25 cellular contexts compared by ENCODE assay signal in genomic region chr12:8819676-8819980, GRCh38. TPM values are rescaled to one million over a fixed set of nuclear protein-coding genes. Genes with fewer than 3 reads are reported as not detected.
DNase-seq lines count a peak whose midpoint lies in the region; ATAC-seq, FAIRE-seq and TF ChIP-seq lines count a peak whose summit lies in the region.
"Had no signal": no experiment of that assay in that cellular context is flagged by ENCODE, and none has a peak within 500 bp of the region (broad histone marks: within the 10 kb centered on the region; RNA-seq: fewer than 3 reads in every experiment).

No MANE protein-coding gene starts in this region.

- no peak for FAIRE-seq in H54 (lab: Jason Lieb, UNC)
- FAIRE-seq: small intestine had no signal

- no peak overlapping the region for H3K27ac Mint-ChIP-seq in T-helper 17 cell
- H3K27ac Mint-ChIP-seq in activated T-cell treated with anti-CD3 and anti-CD28 coated beads, Interleukin-2, amount 50 U/mL, for 24 hours: no peak overlapping the region
- H3K27ac Mint-ChIP-seq: activated naive CD8-positive, alpha-beta T cell treated with anti-CD3 and anti-CD28 coated beads, Interleukin-2, amount 10 ng/mL, durations not matched to agents 7 days and 5 days; CD4-positive, alpha-beta memory T cell; T-helper 2 cell treated with Interferon-gamma antibody and Interleukin-4, amounts not matched to agents 5 μg/mL and 100 μg/mL, for 36 hours had no signal

- no peak overlapping the region for H3K4me2 ChIP-seq in PC-9

- peaks cover 2% of the 10 kb centered on the region for H3K36me3 Mint-ChIP-seq in T-helper 17 cell (ENCODE audit: low read depth)
- no peaks in the 10 kb centered on the region for H3K36me3 Mint-ChIP-seq in activated T-cell treated with anti-CD3 and anti-CD28 coated beads, Interleukin-2, amount 50 U/mL, for 24 hours (ENCODE audit: low read depth)
- H3K36me3 Mint-ChIP-seq: activated naive CD8-positive, alpha-beta T cell treated with anti-CD3 and anti-CD28 coated beads, Interleukin-2, amount 10 ng/mL, durations not matched to agents 7 days and 5 days; CD4-positive, alpha-beta memory T cell had no signal

- CTCF ChIA-PET in PC-9 (lab: Charles Lee): interaction anchor here (0.6 to 1.5 kb wide), 3 partner anchors 9 to 135 kb away, joined by 3 to 6 read pairs (median 4); no protein-coding TSS in a partner anchor

- no peak overlapping the region for H3K4me3 Mint-ChIP-seq in T-helper 17 cell
- no peak overlapping the region for H3K4me3 Mint-ChIP-seq in activated T-cell treated with anti-CD3 and anti-CD28 coated beads, Interleukin-2, amount 50 U/mL, for 24 hours
- H3K4me3 Mint-ChIP-seq: activated naive CD8-positive, alpha-beta T cell treated with anti-CD3 and anti-CD28 coated beads, Interleukin-2, amount 10 ng/mL, durations not matched to agents 7 days and 5 days; CD4-positive, alpha-beta memory T cell; T-helper 2 cell treated with Interferon-gamma antibody and Interleukin-4, amounts not matched to agents 5 μg/mL and 100 μg/mL, for 36 hours had no signal

- H4K20me1 ChIP-seq in PC-9 (ENCODE audit: insufficient read depth): no peaks in the 10 kb centered on the region

- H3K9me3 ChIP-seq in PC-9 (ENCODE audit: insufficient read depth, low read depth): no peaks in the 10 kb centered on the region
- H3K9me3 ChIP-seq in esophagus (ENCODE audit: control insufficient read depth in 2 of 2, insufficient read depth in 1 of 2, low read depth in 1 of 2, low read length in 1 of 2): no peaks in the 10 kb centered on the region
- no peaks in the 10 kb centered on the region for H3K9me3 ChIP-seq in left lung
- no peaks in the 10 kb centered on the region for H3K9me3 ChIP-seq in T-helper 17 cell (ENCODE audit: control insufficient read depth, low read length, poor library complexity, severe bottlenecking)
- H3K9me3 ChIP-seq: MG63 had no signal

- no peak overlapping the region for H3K4me3 ChIP-seq in PC-9
- no peak overlapping the region for H3K4me3 ChIP-seq in esophagus (ENCODE audit: low read depth in 1 of 2, low read length in 2 of 2)
- H3K4me3 ChIP-seq in left lung: no peak overlapping the region
- H3K4me3 ChIP-seq: MG63, SK-N-MC had no signal

- H3K27me3 ChIP-seq in PC-9 (ENCODE audit: insufficient read depth, low read depth) (no peaks in the 10 kb centered on the region), esophagus (ENCODE audit: control insufficient read depth in 1 of 2, insufficient read depth in 2 of 2, low read length in 2 of 2) (no peaks in the 10 kb centered on the region), left lung (no peaks in the 10 kb centered on the region)
- H3K27me3 ChIP-seq: MG63 had no signal

- ATAC-seq in left lung (peak; percentile 80), T-helper 17 cell (no peak)
- ATAC-seq: left ventricle myocardium superior had no signal

- no TSS peak for BruUV-seq in PC-9 (replicated peaks; lab: Mats Ljungman, UMichigan)

- H3K27me3 Mint-ChIP-seq in T-helper 17 cell: peaks cover 8% of the 10 kb centered on the region
- no peaks in the 10 kb centered on the region for H3K27me3 Mint-ChIP-seq in activated T-cell treated with anti-CD3 and anti-CD28 coated beads, Interleukin-2, amount 50 U/mL, for 24 hours
- H3K27me3 Mint-ChIP-seq: CD4-positive, alpha-beta memory T cell had no signal

- no peaks in the 10 kb centered on the region for H3K79me2 ChIP-seq in PC-9 (ENCODE audit: low read depth)

- no peaks in the 10 kb centered on the region for H3K9me2 ChIP-seq in PC-9 (ENCODE audit: insufficient read depth)

- no peak for TF ChIP-seq CTCF in C4-2B (conservative IDR thresholded peaks at IDR 0.05)
- no peak for TF ChIP-seq CTCF in PC-9 (conservative IDR thresholded peaks at IDR 0.05)
- no peak for TF ChIP-seq CTCF in left lung (IDR thresholded peaks at IDR 0.05)

- TF ChIP-seq POLR2A in H54 (IDR thresholded peaks at IDR 0.05; ENCODE audit: low read depth, low read length): no peak

- intact Hi-C loops in PC-9 (cut with micrococcal nuclease; ENCODE audit: unreplicated experiment) (no loop called here), left lung (cut with DNase I) (no loop called here)

- no peaks in the 10 kb centered on the region for H3K9me3 Mint-ChIP-seq in activated T-cell treated with anti-CD3 and anti-CD28 coated beads, Interleukin-2, amount 50 U/mL, for 24 hours
- H3K9me3 Mint-ChIP-seq: activated naive CD8-positive, alpha-beta T cell treated with anti-CD3 and anti-CD28 coated beads, Interleukin-2, amount 10 ng/mL, durations not matched to agents 7 days and 5 days; CD4-positive, alpha-beta memory T cell; T-helper 2 cell treated with Interferon-gamma antibody and Interleukin-4, amounts not matched to agents 5 μg/mL and 100 μg/mL, for 36 hours had no signal

- WGBS in esophagus, 2 donors: 18 to 23% methylated on average over 4 of the region's 4 CpGs

- POLR2A ChIA-PET in PC-9 (lab: Charles Lee; ENCODE audit: unreplicated experiment): interaction anchor here (0.6 kb wide), 1 partner anchor 96 kb away, joined by 3 read pairs; no protein-coding TSS in a partner anchor

- DNase-seq in PC-9: peak in 1 of 2 experiments; percentile 60
- no peak for DNase-seq in left lung
- no peak for DNase-seq in stimulated activated CD4-positive, alpha-beta T cell treated with anti-CD3 and anti-CD28 coated beads, Interleukin-4, amount 100 ng/mL, for 4 hours
- no peak for DNase-seq in H54 (ENCODE audit: insufficient read length, low spot score)
- no peak for DNase-seq in T-helper 17 cell
- DNase-seq in activated T-cell treated with anti-CD3 and anti-CD28 coated beads, Interleukin-2, amount 50 U/mL, for 24 hours: no peak
- DNase-seq: activated naive CD8-positive, alpha-beta T cell treated with anti-CD3 and anti-CD28 coated beads, Interleukin-2, amount 10 ng/mL, durations not matched to agents 7 days and 5 days; CD4-positive, alpha-beta memory T cell; effector CD4-positive, alpha-beta T cell; left ventricle myocardium superior; MG63; NCI-H1417 treated with DMSO at 0.1 percent for 48 hours; NCI-H510A; NK-92 treated with Interleukin-12 subunit alpha and Interleukin-12 subunit beta, amount 100 ng/mL, for 24 hours; small intestine; stimulated activated naive CD4-positive, alpha-beta T cell; WERI-Rb-1 had no signal

- H3K27ac ChIP-seq in C4-2B (peak overlapping the region; percentile 25), PC-9 (no peak overlapping the region), esophagus (ENCODE audit: low read depth in 2 of 2, low read length in 1 of 2) (peak overlapping the region; percentile 81 to 84), left lung (no peak overlapping the region)
- H3K27ac ChIP-seq: 22Rv1, SK-N-MC, WERI-Rb-1 had no signal

- no peaks in the 10 kb centered on the region for H3K4me1 Mint-ChIP-seq in T-helper 17 cell
- no peaks in the 10 kb centered on the region for H3K4me1 Mint-ChIP-seq in activated T-cell treated with anti-CD3 and anti-CD28 coated beads, Interleukin-2, amount 50 U/mL, for 24 hours (ENCODE audit: low read depth)
- H3K4me1 Mint-ChIP-seq: activated naive CD8-positive, alpha-beta T cell treated with anti-CD3 and anti-CD28 coated beads, Interleukin-2, amount 10 ng/mL, durations not matched to agents 7 days and 5 days; CD4-positive, alpha-beta memory T cell had no signal

- H3F3A ChIP-seq in PC-9 (ENCODE audit: insufficient read depth, low read depth): no peaks in the 10 kb centered on the region; the same call in 1 of the 2 replicates

- H2AFZ ChIP-seq in PC-9: peak overlapping the region; percentile 44; the same call in 1 of the 2 replicates

- H3K4me1 ChIP-seq in PC-9 (replicated peaks; ENCODE audit: insufficient read depth): peaks cover 18% of the 10 kb centered on the region
- peaks cover 0 to 7% of the 10 kb centered on the region in 2 donors for H3K4me1 ChIP-seq in esophagus (ENCODE audit: control insufficient read depth in 2 of 2, insufficient read depth in 2 of 2, low read length in 1 of 2)
- H3K4me1 ChIP-seq in left lung: no peaks in the 10 kb centered on the region

- H3K36me3 ChIP-seq in PC-9 (ENCODE audit: low read depth) (no peaks in the 10 kb centered on the region), esophagus (ENCODE audit: control insufficient read depth in 2 of 2, insufficient read depth in 2 of 2, low read length in 1 of 2) (no peaks in the 10 kb centered on the region), left lung (no peaks in the 10 kb centered on the region)
- H3K36me3 ChIP-seq: MG63, WERI-Rb-1 had no signal

RNA-seq across cellular contexts. Expression of gene A2ML1, which starts 2.8 kb away (rescaled TPM):
- total RNA-seq in PC-9 (2021) (15.2 and 17.3 TPM in 2 replicates), left lung (not detected), T-helper 17 cell (not detected)
- 100 to 1,000 TPM; 477 to 614 TPM for polyA plus RNA-seq in esophagus
- total RNA-seq: activated naive CD8-positive, alpha-beta T cell treated with anti-CD3 and anti-CD28 coated beads, Interleukin-2, amount 10 ng/mL, durations not matched to agents 7 days and 5 days; CD4-positive, alpha-beta memory T cell; chondrocyte; left ventricle myocardium superior; mononuclear cell; pulmonary artery endothelial cell had no signal
- polyA plus RNA-seq: CD4-positive, alpha-beta memory T cell had no signal

Comparison
In these comparisons a context has a peak if more than half of its experiments do, and no peak if none do; other contexts are left out.
1. H3K27ac ChIP-seq: peak in C4-2B (single experiment) and esophagus (2 of 2); none in PC-9 (single experiment) and left lung (0 of 2).
2. RNA of gene A2ML1, which starts 2.8 kb away (total RNA-seq): 15.2 to 17.3 TPM in PC-9; not detected in left lung and not detected in T-helper 17 cell; every median in the first group is over 10 times any median in the second.